In genomic region chr2:231037731-231038482, GRCh38 we compare ENCODE assay signal across 8 cellular contexts. TPM values are rescaled to one million over a fixed set of nuclear protein-coding genes. Genes with fewer than 3 reads are reported as not detected.
DNase-seq lines count a peak whose midpoint lies in the region; ATAC-seq and TF ChIP-seq lines count a peak whose summit lies in the region.

No MANE protein-coding gene starts in this region.

- H3K4me3 ChIP-seq in left ventricle myocardium inferior = peak overlapping the region; percentile 49
- peak overlapping the region; percentile 62 to 91 (median 84) for H3K4me3 ChIP-seq in right lobe of liver
- H3K4me3 ChIP-seq in transverse colon = peak overlapping the region; percentile 18 to 64 (median 54)

- H3K9me3 ChIP-seq in left ventricle myocardium inferior (replicated peaks) = no peaks in the 10 kb centered on the region
- no peaks in the 10 kb centered on the region for H3K9me3 ChIP-seq in right lobe of liver
- H3K9me3 ChIP-seq in transverse colon = no peaks in the 10 kb centered on the region

- H3K27ac ChIP-seq in left ventricle myocardium inferior (replicated peaks) = no peak overlapping the region
- H3K27ac ChIP-seq in right lobe of liver = peak overlapping the region; percentile 59 to 89 (median 77)
- peak overlapping the region in 3 of 4 donors; percentile 60 to 67 (median 62) for H3K27ac ChIP-seq in transverse colon

- no peaks in the 10 kb centered on the region for H3K36me3 ChIP-seq in left ventricle myocardium inferior
- H3K36me3 ChIP-seq in right lobe of liver = peaks cover 0 to 20% (median 4%) of the 10 kb centered on the region in 4 donors
- no peaks in the 10 kb centered on the region for H3K36me3 ChIP-seq in transverse colon

- in situ Hi-C loops in transverse colon (cut with MboI; ENCODE audit: low pct_ligation_motif_present in 1 of 4, low pct_unique_long_range_greater_than_20kb in 1 of 4, low sequenced_read_pairs in 3 of 4) = no loop called here

- H3K4me1 ChIP-seq in left ventricle myocardium inferior = peaks cover 5% of the 10 kb centered on the region
- peaks cover 0 to 64% (median 21%) of the 10 kb centered on the region in 4 donors for H3K4me1 ChIP-seq in right lobe of liver
- H3K4me1 ChIP-seq in transverse colon = peaks cover 0 to 48% (median 15%) of the 10 kb centered on the region in 4 donors

- DNase-seq in left ventricle myocardium inferior = no peak
- DNase-seq in left cardiac atrium = no peak
- peak in 37 of 58 donors; percentile 30 to 67 (median 50) for DNase-seq in anterior cingulate cortex (lab: John Stamatoyannopoulos, UW)
- peak in 1 of 3 donors; percentile 50 for DNase-seq in right lobe of liver
- peak; percentile 44 for DNase-seq in transverse colon
- DNase-seq in SIG-M5 treated with dmso at 0.1 percent for 504 hours (lab: John Stamatoyannopoulos, UW; ENCODE audit: unreplicated experiment) = no peak
- DNase-seq in cardiac septum (ENCODE audit: low spot score) = no peak

- TF ChIP-seq CTCF in left ventricle myocardium inferior (IDR thresholded peaks at IDR 0.05; ENCODE audit: borderline replicate concordance) (no peak), right lobe of liver (IDR thresholded peaks at IDR 0.05) (peak in 2 of 4 donors; percentile 18 to 37), transverse colon (IDR thresholded peaks at IDR 0.05) (no peak)

- TF ChIP-seq EP300 in transverse colon (IDR thresholded peaks at IDR 0.05; ENCODE audit: low read depth) = no peak

- H3K27me3 ChIP-seq in left ventricle myocardium inferior (ENCODE audit: low read depth) (peaks cover 95% of the 10 kb centered on the region), right lobe of liver (no peaks in the 10 kb centered on the region), transverse colon (peaks cover 49% of the 10 kb centered on the region)

- intact Hi-C loops in left ventricle myocardium inferior (cut with micrococcal nuclease) = no loop called here
- intact Hi-C loops in left cardiac atrium (cut with DNase I) = no loop called here
- intact Hi-C loops in right lobe of liver (cut with DNase I) = no loop called here
- intact Hi-C loops in transverse colon (cut with DNase I; ENCODE audit: low total_unique reads) = no loop called here
- intact Hi-C loops in cardiac septum (cut with DNase I) = no loop called here

- no peak for TF ChIP-seq POLR2A in right lobe of liver (IDR thresholded peaks at IDR 0.05)
- no peak for TF ChIP-seq POLR2A in transverse colon (IDR thresholded peaks at IDR 0.05)

- WGBS in right lobe of liver (ENCODE audit: insufficient coverage, low coverage, low lambda C conversion rate, missing lambda C conversion rate) = 2% methylated on average over 15 of the region's 104 CpGs
- WGBS in transverse colon (ENCODE audit: low coverage in 1 of 2), 2 donors = 2% methylated on average over 56 of the region's 104 CpGs; no CpG with 5 or more reads in 1 of the 2 donors

- ATAC-seq in left cardiac atrium (no peak), right lobe of liver (peak in 3 of 4 donors; percentile 9 to 42 (median 16)), GM18511 (IDR thresholded peaks at IDR 0.05; ENCODE audit: unreplicated experiment) (no peak)

RNA-seq across cellular contexts. Expression of gene C2orf72, which starts 0.6 kb away (rescaled TPM):
- total RNA-seq in left ventricle myocardium inferior (0.05 TPM), left cardiac atrium (under 1 TPM in 1 of 2 donors, not detected in 1; 0.15 TPM), right lobe of liver (100 to 1,000 TPM in 2 of 6 experiments, 10 to 100 TPM in 4; 76.0 to 167 (median 85.9) TPM), transverse colon (10 to 100 TPM; 15.9 to 52.7 (median 23.6) TPM), cardiac septum (0.08 TPM)

RNA-seq across cellular contexts. Expression of gene PSMD1, which starts 18.8 kb away (rescaled TPM):
- total RNA-seq in left ventricle myocardium inferior (90.5 TPM), left cardiac atrium (10 to 100 TPM; 66.9 to 84.6 TPM), right lobe of liver (10 to 100 TPM; 46.4 to 62.3 (median 55.5) TPM), transverse colon (10 to 100 TPM; 24.3 to 85.3 (median 74.7) TPM), cardiac septum (87.0 TPM)

RNA-seq across cellular contexts. Expression of gene SPATA3, which starts 42.0 kb away (rescaled TPM):
- total RNA-seq in left ventricle myocardium inferior (not detected), left cardiac atrium (not detected), right lobe of liver (not detected), transverse colon (not detected), cardiac septum (not detected)

Comparison
In these comparisons a context has a peak if more than half of its experiments do, and no peak if none do; other contexts are left out.
1. DNase-seq: peak in anterior cingulate cortex (37 of 58) and transverse colon (single experiment); none in left ventricle myocardium inferior (single experiment), left cardiac atrium (single experiment), SIG-M5 treated with dmso at 0.1 percent for 504 hours (single experiment) and cardiac septum (single experiment).
2. ATAC-seq: peak in right lobe of liver (3 of 4); none in left cardiac atrium (0 of 2) and GM18511 (single experiment).
3. RNA of gene C2orf72, which starts 0.6 kb away (total RNA-seq): 76.0 to 167 TPM in right lobe of liver and 15.9 to 52.7 TPM in transverse colon; 0.15 TPM in left cardiac atrium, 0.08 TPM in cardiac septum (single experiment) and 0.05 TPM in left ventricle myocardium inferior (single experiment); every median in the first group is over 10 times any median in the second.
4. Peak in every context shown above with its lines, with median percentiles within 50 percentile points of each other: H3K4me3 ChIP-seq.